Comparison of ENCODE assay signal across 3 cellular contexts in the genomic region with DNA sequence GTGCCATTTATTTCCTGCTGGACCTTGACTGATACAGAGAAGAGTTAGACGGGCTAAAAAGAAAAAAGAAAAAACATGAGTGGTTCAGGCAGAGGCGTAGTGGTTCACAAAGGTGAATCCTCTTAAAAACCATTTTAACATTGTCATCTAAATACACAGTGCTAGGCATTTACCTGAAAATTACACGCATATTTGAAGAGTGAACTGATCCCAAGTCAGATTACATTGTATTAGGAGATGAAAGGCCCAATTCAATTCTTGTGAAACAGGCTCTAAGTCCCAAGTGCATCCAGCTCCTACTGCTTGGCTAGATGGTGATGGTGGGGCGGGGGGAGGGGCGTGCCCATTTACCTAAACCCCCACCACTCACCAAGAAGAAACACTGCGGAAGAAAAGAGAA.
TF ChIP-seq lines count a peak whose summit lies in the region.

No MANE protein-coding gene starts in this region.

TF ChIP-seq in HepG2, 621 proteins besides CTCF, POLR2A, EP300 and RAD21 (continues in another document):
- no peak for TF ChIP-seq GFI1 (CRISPR knock-in tag; IDR thresholded peaks at IDR 0.05; ENCODE audit: borderline replicate concordance)
- peak; percentile 64; the same call in 1 of the 2 replicates for TF ChIP-seq FOXA3 (CRISPR knock-in tag; IDR thresholded peaks at IDR 0.05)
- TF ChIP-seq SNAPC2 (CRISPR knock-in tag; IDR thresholded peaks at IDR 0.05) = no peak
- peak; percentile 82 for TF ChIP-seq HNF4A (CRISPR knock-in tag; IDR thresholded peaks at IDR 0.05)
- no peak for TF ChIP-seq ZNF782 (CRISPR knock-in tag; IDR thresholded peaks at IDR 0.05; ENCODE audit: borderline replicate concordance)
- TF ChIP-seq ZNF446 (CRISPR knock-in tag; IDR thresholded peaks at IDR 0.05) = no peak
- TF ChIP-seq ZC3H4 (CRISPR knock-in tag; IDR thresholded peaks at IDR 0.05; ENCODE audit: borderline replicate concordance) = no peak
- no peak for TF ChIP-seq ZBTB8A (CRISPR knock-in tag; IDR thresholded peaks at IDR 0.05; ENCODE audit: borderline replicate concordance, low read depth)
- TF ChIP-seq ZNF232 (CRISPR knock-in tag; IDR thresholded peaks at IDR 0.05; ENCODE audit: borderline replicate concordance) = no peak
- TF ChIP-seq RXRA (CRISPR knock-in tag; IDR thresholded peaks at IDR 0.05) = peak; percentile 36; the same call in 1 of the 2 replicates
- no peak for TF ChIP-seq SIN3B (IDR thresholded peaks at IDR 0.05; ENCODE audit: low read length)
- TF ChIP-seq ZNF773 (CRISPR knock-in tag; IDR thresholded peaks at IDR 0.05; ENCODE audit: borderline replicate concordance) = no peak
- TF ChIP-seq PAWR (CRISPR knock-in tag; IDR thresholded peaks at IDR 0.05; ENCODE audit: borderline replicate concordance) = no peak
- no peak for TF ChIP-seq HNRNPL (IDR thresholded peaks at IDR 0.05; ENCODE audit: low read depth, low read length)
- no peak for TF ChIP-seq ZNF274 (CRISPR knock-in tag; IDR thresholded peaks at IDR 0.05)
- peak; percentile 59; the same call in 1 of the 2 replicates for TF ChIP-seq CEBPB (IDR thresholded peaks at IDR 0.05; ENCODE audit: borderline replicate concordance, low read depth, low read length)
- TF ChIP-seq, protein P1, sequence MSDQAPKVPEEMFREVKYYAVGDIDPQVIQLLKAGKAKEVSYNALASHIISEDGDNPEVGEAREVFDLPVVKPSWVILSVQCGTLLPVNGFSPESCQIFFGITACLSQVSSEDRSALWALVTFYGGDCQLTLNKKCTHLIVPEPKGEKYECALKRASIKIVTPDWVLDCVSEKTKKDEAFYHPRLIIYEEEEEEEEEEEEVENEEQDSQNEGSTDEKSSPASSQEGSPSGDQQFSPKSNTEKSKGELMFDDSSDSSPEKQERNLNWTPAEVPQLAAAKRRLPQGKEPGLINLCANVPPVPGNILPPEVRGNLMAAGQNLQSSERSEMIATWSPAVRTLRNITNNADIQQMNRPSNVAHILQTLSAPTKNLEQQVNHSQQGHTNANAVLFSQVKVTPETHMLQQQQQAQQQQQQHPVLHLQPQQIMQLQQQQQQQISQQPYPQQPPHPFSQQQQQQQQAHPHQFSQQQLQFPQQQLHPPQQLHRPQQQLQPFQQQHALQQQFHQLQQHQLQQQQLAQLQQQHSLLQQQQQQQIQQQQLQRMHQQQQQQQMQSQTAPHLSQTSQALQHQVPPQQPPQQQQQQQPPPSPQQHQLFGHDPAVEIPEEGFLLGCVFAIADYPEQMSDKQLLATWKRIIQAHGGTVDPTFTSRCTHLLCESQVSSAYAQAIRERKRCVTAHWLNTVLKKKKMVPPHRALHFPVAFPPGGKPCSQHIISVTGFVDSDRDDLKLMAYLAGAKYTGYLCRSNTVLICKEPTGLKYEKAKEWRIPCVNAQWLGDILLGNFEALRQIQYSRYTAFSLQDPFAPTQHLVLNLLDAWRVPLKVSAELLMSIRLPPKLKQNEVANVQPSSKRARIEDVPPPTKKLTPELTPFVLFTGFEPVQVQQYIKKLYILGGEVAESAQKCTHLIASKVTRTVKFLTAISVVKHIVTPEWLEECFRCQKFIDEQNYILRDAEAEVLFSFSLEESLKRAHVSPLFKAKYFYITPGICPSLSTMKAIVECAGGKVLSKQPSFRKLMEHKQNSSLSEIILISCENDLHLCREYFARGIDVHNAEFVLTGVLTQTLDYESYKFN (CRISPR knock-in tag; conservative IDR thresholded peaks at IDR 0.05) = peak; percentile 32
- TF ChIP-seq JUNB (CRISPR knock-in tag; IDR thresholded peaks at IDR 0.05; ENCODE audit: borderline replicate concordance) = no peak
- no peak for TF ChIP-seq EZH2 (conservative IDR thresholded peaks at IDR 0.05; ENCODE audit: low read depth, low read length)
- TF ChIP-seq ZSCAN21 (CRISPR knock-in tag; IDR thresholded peaks at IDR 0.05; ENCODE audit: borderline replicate concordance) = no peak
- TF ChIP-seq, protein P2, sequence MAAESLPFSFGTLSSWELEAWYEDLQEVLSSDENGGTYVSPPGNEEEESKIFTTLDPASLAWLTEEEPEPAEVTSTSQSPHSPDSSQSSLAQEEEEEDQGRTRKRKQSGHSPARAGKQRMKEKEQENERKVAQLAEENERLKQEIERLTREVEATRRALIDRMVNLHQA (CRISPR knock-in tag; IDR thresholded peaks at IDR 0.05) = no peak
- TF ChIP-seq MXI1 (IDR thresholded peaks at IDR 0.05; ENCODE audit: borderline replicate concordance, low read depth, low read length) = no peak
- TF ChIP-seq FLYWCH1 (CRISPR knock-in tag; IDR thresholded peaks at IDR 0.05) = no peak

TF ChIP-seq in IMR-90, 13 proteins besides CTCF, POLR2A, EP300 and RAD21:
- TF ChIP-seq CEBPB (IDR thresholded peaks at IDR 0.05; ENCODE audit: low read depth, low read length) (0 out of 2 replicates have a peak, but pooled peaks have one; percentile 10), RCOR1 (IDR thresholded peaks at IDR 0.05; ENCODE audit: insufficient replicate concordance, low read length) (no peak)

TF ChIP-seq in SK-N-SH, 30 proteins besides CTCF, POLR2A, EP300 and RAD21:
- no peak for TF ChIP-seq JUND (IDR thresholded peaks at IDR 0.05)
